In the genomic region with DNA sequence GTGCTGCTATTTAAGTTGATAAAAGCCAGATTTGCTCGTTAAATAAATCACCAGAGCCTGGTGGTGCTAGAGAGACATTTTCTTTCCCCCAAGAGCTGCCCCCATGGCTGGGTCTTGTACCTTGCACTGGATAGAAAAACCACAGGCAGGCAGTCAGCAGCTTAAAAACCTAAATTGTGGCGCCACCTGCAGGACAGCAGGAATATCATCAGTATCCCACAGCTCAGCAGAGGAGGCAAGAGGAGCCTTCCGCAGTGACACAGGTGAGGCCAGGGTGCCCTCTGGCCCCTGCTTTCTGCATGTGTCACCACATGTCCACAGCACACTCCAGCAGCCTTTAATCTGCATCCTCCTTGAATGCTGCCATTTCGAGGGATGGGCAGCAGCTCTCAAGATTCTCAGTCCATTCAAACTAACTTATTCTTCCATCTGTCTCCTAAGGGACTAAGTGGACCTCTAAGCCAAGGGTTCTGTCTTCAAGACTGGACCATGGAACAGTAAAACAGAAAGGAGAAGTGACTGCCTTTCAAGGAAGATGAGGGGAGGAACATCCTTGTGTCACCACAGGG, we compare ENCODE assay signal across 8 cellular contexts. TPM values are rescaled to one million over a fixed set of nuclear protein-coding genes. Genes with fewer than 3 reads are reported as not detected.
DNase-seq lines count a peak whose midpoint lies in the region; ATAC-seq and TF ChIP-seq lines count a peak whose summit lies in the region.

No MANE protein-coding gene starts in this region.

- H2AFZ ChIP-seq in OCI-LY7 (ENCODE audit: low read length): no peak overlapping the region

- BruUV-seq in OCI-LY7 (replicated peaks; lab: Mats Ljungman, UMichigan): no TSS peak

- peaks cover 0 to 2% of the 10 kb centered on the region in 2 donors for H3K36me3 Mint-ChIP-seq in activated T-cell treated with anti-CD3 and anti-CD28 coated beads, Interleukin-2, amount 50 U/mL, for 72 hours (ENCODE audit: insufficient read depth in 2 of 2)

- intact Hi-C loops in OCI-LY7 (cut with micrococcal nuclease; ENCODE audit: unreplicated experiment): loop anchor here (1.0 kb wide), 1 partner anchor 262 kb away; no protein-coding TSS in a partner anchor

- peak; percentile 65 for ATAC-seq in GM18907 (IDR thresholded peaks at IDR 0.05; ENCODE audit: unreplicated experiment)
- ATAC-seq in activated T-cell treated with anti-CD3 and anti-CD28 coated beads, Interleukin-2, amount 50 U/mL, for 72 hours (replicated peaks in 1 of 2): peak; percentile 76 to 80

- POLR2A ChIA-PET in OCI-LY7 (lab: Charles Lee): no interaction called here

- no peaks in the 10 kb centered on the region for H3K9me3 ChIP-seq in OCI-LY7 (ENCODE audit: low read length)

- no peaks in the 10 kb centered on the region for H3K36me3 ChIP-seq in OCI-LY7 (ENCODE audit: insufficient read depth, low read length)

- H3K4me3 Mint-ChIP-seq in activated T-cell treated with anti-CD3 and anti-CD28 coated beads, Interleukin-2, amount 50 U/mL, for 72 hours: no peak overlapping the region

- no peaks in the 10 kb centered on the region for H3K4me1 Mint-ChIP-seq in activated T-cell treated with anti-CD3 and anti-CD28 coated beads, Interleukin-2, amount 50 U/mL, for 72 hours (ENCODE audit: low read depth)

- no peaks in the 10 kb centered on the region for H3K79me2 ChIP-seq in OCI-LY7 (ENCODE audit: insufficient read depth, low read depth, low read length)

- no peak overlapping the region for H3K27ac ChIP-seq in OCI-LY7 (ENCODE audit: low read depth, low read length, poor library complexity, severe bottlenecking)

- H3K4me3 ChIP-seq in OCI-LY7 (ENCODE audit: low read depth, low read length, poor library complexity, severe bottlenecking): no peak overlapping the region
- H3K4me3 ChIP-seq in fibroblast of the aortic adventitia (ENCODE audit: low read depth, low read length): no peak overlapping the region

- H3K4me2 ChIP-seq in OCI-LY7 (ENCODE audit: low read length): no peak overlapping the region

- CTCF ChIA-PET in OCI-LY7 (lab: Charles Lee; ENCODE audit: unreplicated experiment): interaction anchor here (0.6 to 0.8 kb wide), 3 partner anchors 11 to 589 kb away, joined by 3 read pairs; no protein-coding TSS in a partner anchor

- TF ChIP-seq CTCF in AG09319 (IDR thresholded peaks at IDR 0.05; ENCODE audit: low read depth, low read length): peak; percentile 74
- TF ChIP-seq CTCF in OCI-LY7 (conservative IDR thresholded peaks at IDR 0.05; ENCODE audit: low read length): peak; percentile 87
- peak; percentile 76 for TF ChIP-seq CTCF in fibroblast of the aortic adventitia (IDR thresholded peaks at IDR 0.05; ENCODE audit: insufficient read depth, low read length)

- H4K20me1 ChIP-seq in OCI-LY7 (ENCODE audit: insufficient read depth, low read length): no peaks in the 10 kb centered on the region; the same call in 1 of the 2 replicates

- no peaks in the 10 kb centered on the region for H3K4me1 ChIP-seq in OCI-LY7 (ENCODE audit: insufficient read depth, low read length, poor library complexity, severe bottlenecking)

- peaks cover 25% of the 10 kb centered on the region for H3K27me3 Mint-ChIP-seq in activated T-cell treated with anti-CD3 and anti-CD28 coated beads, Interleukin-2, amount 50 U/mL, for 72 hours (ENCODE audit: low read depth)

- no peak overlapping the region for H3K27ac Mint-ChIP-seq in activated T-cell treated with anti-CD3 and anti-CD28 coated beads, Interleukin-2, amount 50 U/mL, for 72 hours

- DNase-seq in AG09319 (ENCODE audit: extremely low read depth, low read depth) (peak; percentile 46), HuH-7.5 (ENCODE audit: low spot score) (peak; percentile 62), OCI-LY7 (ENCODE audit: low spot score) (peak; percentile 69), fibroblast of the aortic adventitia (ENCODE audit: low read depth) (peak; percentile 85), nucleus accumbens (lab: John Stamatoyannopoulos, UW) (peak in 51 of 56 donors; percentile 5 to 87 (median 52)), superior temporal gyrus (ENCODE audit: extremely low spot score) (peak; percentile 87)
- peak; percentile 71 to 72 for DNase-seq in activated T-cell treated with anti-CD3 and anti-CD28 coated beads, Interleukin-2, amount 50 U/mL, for 72 hours

- H3K9me3 Mint-ChIP-seq in activated T-cell treated with anti-CD3 and anti-CD28 coated beads, Interleukin-2, amount 50 U/mL, for 72 hours: no peaks in the 10 kb centered on the region

- H3K9me2 ChIP-seq in OCI-LY7 (ENCODE audit: insufficient read depth, low read length): no peaks in the 10 kb centered on the region

RNA-seq across cellular contexts. Expression of a gene that starts 4.5 kb away (rescaled TPM):
- total RNA-seq in OCI-LY7 (2014; rRNA removed; shearing (Covaris generic)): not detected in 2 replicates
- total RNA-seq in OCI-LY7 (2022) (not detected in 2 replicates), fibroblast of the aortic adventitia (ENCODE audit: low replicate concordance) (3.0 and 5.5 TPM in 2 replicates)
- total RNA-seq in activated T-cell treated with anti-CD3 and anti-CD28 coated beads, Interleukin-2, amount 50 U/mL, for 72 hours: 1 to 10 TPM in 1 of 2 donors, under 1 TPM in 1; 0.99 to 1.1 TPM
